8 cellular contexts compared by ENCODE assay signal in the genomic region with DNA sequence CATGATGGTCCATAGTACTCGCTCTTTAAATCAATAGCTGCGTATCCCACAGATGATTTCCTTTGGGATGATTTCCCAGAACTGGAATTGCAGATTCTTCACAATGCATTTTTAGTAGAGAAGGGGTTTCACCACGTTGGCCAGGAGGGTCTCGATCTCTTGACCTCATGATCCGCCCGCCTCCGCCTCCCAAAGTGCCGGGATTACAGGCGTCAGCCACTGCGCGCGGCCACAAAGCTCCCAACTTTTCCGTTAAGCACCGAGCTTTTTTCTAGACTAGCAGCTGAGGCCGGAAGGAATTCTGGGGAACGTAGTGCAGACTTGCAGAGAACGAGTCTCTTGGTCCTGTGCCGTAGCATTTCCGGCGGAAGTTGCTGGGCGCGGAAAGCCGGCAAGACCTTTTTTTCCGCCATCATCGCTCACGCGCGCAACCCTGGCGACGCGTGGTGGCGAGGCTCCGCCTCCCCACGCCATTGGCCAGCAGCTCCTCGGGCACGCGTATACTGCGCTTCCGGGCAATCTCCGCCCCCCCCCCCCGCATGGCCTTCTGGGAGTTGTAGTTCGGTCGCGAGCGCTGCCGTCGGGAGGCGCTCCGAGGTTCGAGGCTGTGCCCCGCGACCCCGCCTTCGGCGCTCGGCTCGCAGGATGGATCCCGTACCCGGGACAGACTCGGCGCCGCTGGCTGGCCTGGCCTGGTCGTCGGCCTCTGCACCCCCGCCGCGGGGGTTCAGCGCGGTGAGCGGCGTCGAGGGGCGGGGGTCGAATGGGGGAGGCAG. TPM values are rescaled to one million over a fixed set of nuclear protein-coding genes. Genes with fewer than 3 reads are reported as not detected.
DNase-seq lines count a peak whose midpoint lies in the region; ATAC-seq and TF ChIP-seq lines count a peak whose summit lies in the region.

A gene (plus strand): TSS at position 557 of the 776 bp plus-strand sequence. CDS start 89 bp downstream, at position 646.

- peaks cover 2% of the 10 kb centered on the region; the same call in 1 of the 2 replicates for H3K4me1 ChIP-seq in BE2C

- no peaks in the 10 kb centered on the region; the same call in 1 of the 2 replicates for H3K9me3 ChIP-seq in BE2C

- TF ChIP-seq CTCF in BE2C (IDR thresholded peaks at IDR 0.05; ENCODE audit: low read depth, low read length), result no peak

- H3K27me3 ChIP-seq in BE2C, result no peaks in the 10 kb centered on the region

- DNase-seq in BE2C (peak; percentile 98), NCI-H748 treated with DMSO at 0.1 percent for 48 hours (lab: John Stamatoyannopoulos, UW) (peak; percentile 84), dedifferentiated amniotic fluid mesenchymal stem cell (ENCODE audit: extremely low spot score) (peak; percentile 98), left kidney (ENCODE audit: low read depth, low spot score) (peak; percentile 100)
- DNase-seq in activated CD4-positive, alpha-beta T cell treated with anti-CD3 and anti-CD28 coated beads, Interleukin-2, amount 50 U/mL, for 24 hours (ENCODE audit: low read depth in 1 of 2, low spot score in 1 of 2), result peak; percentile 86 to 95
- peak; percentile 95 to 96 for DNase-seq in stimulated activated CD4-positive, alpha-beta T cell treated with anti-CD3 and anti-CD28 coated beads, Interleukin-2, amount 100 ng/mL, for 24 hours

- ATAC-seq in GM19351 (IDR thresholded peaks at IDR 0.05; ENCODE audit: unreplicated experiment) (peak; percentile 92), HG03521 (IDR thresholded peaks at IDR 0.05; ENCODE audit: unreplicated experiment) (peak; percentile 89)

- H3K4me3 ChIP-seq in BE2C (ENCODE audit: low read depth, low read length), result peak within 1 kb of the TSS; percentile 82

- H3K36me3 ChIP-seq in BE2C, result peaks cover 3% of the 10 kb centered on the region; the same call in 1 of the 2 replicates

RNA-seq across cellular contexts. Expression of the gene that starts here (rescaled TPM):
- 208 TPM for polyA plus RNA-seq in BE2C (2012; ENCODE audit: insufficient read depth, insufficient read length, low read depth)

Comparison
In these comparisons a context has a peak if more than half of its experiments do, and no peak if none do; other contexts are left out.
1. Peak in every context shown above with its lines: DNase-seq, ATAC-seq and H3K4me3 ChIP-seq.